ENCODE assay signal across 1 cellular context in the genomic region with DNA sequence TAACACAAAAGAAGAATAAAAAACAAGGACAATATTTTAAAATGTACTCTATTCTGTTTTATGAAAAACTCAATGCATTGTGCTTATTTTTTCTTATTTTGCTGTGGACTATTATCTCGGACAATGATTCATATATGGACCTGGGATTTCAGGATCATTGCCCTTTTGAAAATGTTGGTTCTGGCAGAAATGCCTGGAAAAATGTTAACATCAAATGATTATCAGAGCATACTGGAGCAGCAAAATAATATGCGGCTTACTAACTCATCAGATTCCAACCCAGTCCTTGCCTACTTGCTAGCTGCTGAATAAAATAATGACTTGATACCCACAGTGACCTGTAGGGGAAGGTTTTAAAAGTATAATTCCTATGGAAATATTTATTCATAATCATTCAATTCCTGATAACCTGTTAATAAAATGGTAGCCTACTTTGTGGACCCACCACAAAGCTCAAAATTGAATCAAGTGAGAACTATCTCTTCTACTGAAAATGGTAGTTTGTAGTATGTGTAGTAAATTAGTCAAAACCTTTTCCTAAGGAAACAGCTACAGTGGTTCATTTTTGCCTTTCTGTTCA.
TF ChIP-seq lines count a peak whose summit lies in the region.

No MANE protein-coding gene starts in this region.

TF ChIP-seq in HCT116, 20 proteins besides CTCF, POLR2A, EP300 and RAD21 (continued from another document):
- TF ChIP-seq TCF7L2 (IDR thresholded peaks at IDR 0.05; ENCODE audit: borderline replicate concordance, extremely low read depth, insufficient read depth, insufficient read length) (no peak), SIN3A (IDR thresholded peaks at IDR 0.05; ENCODE audit: low read depth) (no peak), POLR2AphosphoS5 (IDR thresholded peaks at IDR 0.05; ENCODE audit: low read depth, low read length) (no peak), ATF3 (IDR thresholded peaks at IDR 0.05) (no peak), YY1 (IDR thresholded peaks at IDR 0.05; ENCODE audit: extremely low read depth, insufficient replicate concordance, low read depth, low read length) (no peak)
- TF ChIP-seq, protein P1, sequence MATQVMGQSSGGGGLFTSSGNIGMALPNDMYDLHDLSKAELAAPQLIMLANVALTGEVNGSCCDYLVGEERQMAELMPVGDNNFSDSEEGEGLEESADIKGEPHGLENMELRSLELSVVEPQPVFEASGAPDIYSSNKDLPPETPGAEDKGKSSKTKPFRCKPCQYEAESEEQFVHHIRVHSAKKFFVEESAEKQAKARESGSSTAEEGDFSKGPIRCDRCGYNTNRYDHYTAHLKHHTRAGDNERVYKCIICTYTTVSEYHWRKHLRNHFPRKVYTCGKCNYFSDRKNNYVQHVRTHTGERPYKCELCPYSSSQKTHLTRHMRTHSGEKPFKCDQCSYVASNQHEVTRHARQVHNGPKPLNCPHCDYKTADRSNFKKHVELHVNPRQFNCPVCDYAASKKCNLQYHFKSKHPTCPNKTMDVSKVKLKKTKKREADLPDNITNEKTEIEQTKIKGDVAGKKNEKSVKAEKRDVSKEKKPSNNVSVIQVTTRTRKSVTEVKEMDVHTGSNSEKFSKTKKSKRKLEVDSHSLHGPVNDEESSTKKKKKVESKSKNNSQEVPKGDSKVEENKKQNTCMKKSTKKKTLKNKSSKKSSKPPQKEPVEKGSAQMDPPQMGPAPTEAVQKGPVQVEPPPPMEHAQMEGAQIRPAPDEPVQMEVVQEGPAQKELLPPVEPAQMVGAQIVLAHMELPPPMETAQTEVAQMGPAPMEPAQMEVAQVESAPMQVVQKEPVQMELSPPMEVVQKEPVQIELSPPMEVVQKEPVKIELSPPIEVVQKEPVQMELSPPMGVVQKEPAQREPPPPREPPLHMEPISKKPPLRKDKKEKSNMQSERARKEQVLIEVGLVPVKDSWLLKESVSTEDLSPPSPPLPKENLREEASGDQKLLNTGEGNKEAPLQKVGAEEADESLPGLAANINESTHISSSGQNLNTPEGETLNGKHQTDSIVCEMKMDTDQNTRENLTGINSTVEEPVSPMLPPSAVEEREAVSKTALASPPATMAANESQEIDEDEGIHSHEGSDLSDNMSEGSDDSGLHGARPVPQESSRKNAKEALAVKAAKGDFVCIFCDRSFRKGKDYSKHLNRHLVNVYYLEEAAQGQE (IDR thresholded peaks at IDR 0.05; ENCODE audit: low read depth), result no peak
TF ChIP-seq in HCT116: peak in this region for 0.
